Comparison of ENCODE assay signal across 18 cellular contexts in the genomic region with DNA sequence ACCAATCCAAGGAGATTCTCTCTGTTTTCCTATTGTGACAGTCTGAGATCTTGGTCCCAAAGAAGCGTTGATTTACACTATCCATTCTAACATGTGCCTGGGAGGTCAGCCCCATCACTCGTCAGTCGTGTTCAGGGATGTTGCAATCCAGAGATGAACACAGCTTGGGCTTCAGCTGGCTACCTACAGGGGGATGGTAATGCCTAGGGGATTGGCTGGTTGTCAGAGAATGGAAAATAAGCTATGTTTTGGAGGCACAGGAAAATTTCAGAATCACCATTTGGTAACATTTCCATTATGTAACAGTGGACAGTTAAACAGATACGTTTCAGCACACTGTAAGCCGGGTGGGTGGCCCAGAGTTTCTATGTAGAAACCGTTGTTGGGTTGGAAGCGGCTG.
"Had no signal": no experiment of that assay in that cellular context is flagged by ENCODE, and none has a peak within 500 bp of the region (broad histone marks: within the 10 kb centered on the region; RNA-seq: fewer than 3 reads in every experiment).

No MANE protein-coding gene starts in this region.

- H3K4me1 ChIP-seq: gastrocnemius medialis, parathyroid adenoma, stomach, thyroid gland, vagina had no signal

- H3K27me3 ChIP-seq: thyroid gland, vagina had no signal

- H3K4me1 Mint-ChIP-seq: memory B cell; mesothelial cell of epicardium; naive B cell; neural crest cell; stimulated activated effector memory CD8-positive, alpha-beta T cell treated with anti-CD3 and anti-CD28 coated beads, Interleukin-12 subunit alpha, Interleukin-12 subunit beta, amount 100 ng/mL, for 72 hours had no signal

- H3K36me3 ChIP-seq: gastrocnemius medialis, lower lobe of right lung, stomach, thyroid gland, vagina had no signal

- H3K9me3 Mint-ChIP-seq: dendritic cell treated with granulocyte-macrophage colony-stimulating factor and Interleukin-4, amounts not matched to agents 40 ng/mL and 50 ng/mL, for 4 days; endodermal cell; mesothelial cell of epicardium; naive B cell; natural killer cell treated with Interleukin-12 subunit alpha and Interleukin-12 subunit beta and Interleukin-15 and Interleukin-18, amount 100 ng/mL, for 72 hours; stimulated activated effector memory CD8-positive, alpha-beta T cell treated with anti-CD3 and anti-CD28 coated beads, Interleukin-12 subunit alpha, Interleukin-12 subunit beta, amount 100 ng/mL, for 72 hours had no signal

- H3K27ac Mint-ChIP-seq: dendritic cell treated with granulocyte-macrophage colony-stimulating factor and Interleukin-4, amounts not matched to agents 40 ng/mL and 50 ng/mL, for 4 days; endodermal cell; memory B cell; mesothelial cell of epicardium; natural killer cell treated with Interleukin-12 subunit alpha and Interleukin-12 subunit beta and Interleukin-15 and Interleukin-18, amount 100 ng/mL, for 72 hours; progenitor cell of endocrine pancreas; stimulated activated effector memory CD8-positive, alpha-beta T cell treated with anti-CD3 and anti-CD28 coated beads, Interleukin-12 subunit alpha, Interleukin-12 subunit beta, amount 100 ng/mL, for 72 hours had no signal

- H3K36me3 Mint-ChIP-seq: memory B cell; mesothelial cell of epicardium; naive B cell; natural killer cell treated with Interleukin-12 subunit alpha and Interleukin-12 subunit beta and Interleukin-15 and Interleukin-18, amount 100 ng/mL, for 72 hours; stimulated activated effector memory CD8-positive, alpha-beta T cell treated with anti-CD3 and anti-CD28 coated beads, Interleukin-12 subunit alpha, Interleukin-12 subunit beta, amount 100 ng/mL, for 72 hours had no signal

- H3K9me3 ChIP-seq: gastrocnemius medialis, lower lobe of right lung, mucosa of descending colon, stomach, thyroid gland, vagina had no signal

- H3K27ac ChIP-seq: epithelial cell of prostate, gastrocnemius medialis, lower lobe of right lung, parathyroid adenoma, stomach, thyroid gland, vagina had no signal

- H3K4me3 ChIP-seq: gastrocnemius medialis, lower lobe of right lung, mucosa of descending colon, smooth muscle cell, stomach, thyroid gland, vagina had no signal

- H3K4me3 Mint-ChIP-seq: dendritic cell treated with granulocyte-macrophage colony-stimulating factor and Interleukin-4, amounts not matched to agents 40 ng/mL and 50 ng/mL, for 4 days; endodermal cell; memory B cell; mesothelial cell of epicardium; naive B cell; natural killer cell treated with Interleukin-12 subunit alpha and Interleukin-12 subunit beta and Interleukin-15 and Interleukin-18, amount 100 ng/mL, for 72 hours; neural crest cell; stimulated activated effector memory CD8-positive, alpha-beta T cell treated with anti-CD3 and anti-CD28 coated beads, Interleukin-12 subunit alpha, Interleukin-12 subunit beta, amount 100 ng/mL, for 72 hours had no signal
